In the genomic region with DNA sequence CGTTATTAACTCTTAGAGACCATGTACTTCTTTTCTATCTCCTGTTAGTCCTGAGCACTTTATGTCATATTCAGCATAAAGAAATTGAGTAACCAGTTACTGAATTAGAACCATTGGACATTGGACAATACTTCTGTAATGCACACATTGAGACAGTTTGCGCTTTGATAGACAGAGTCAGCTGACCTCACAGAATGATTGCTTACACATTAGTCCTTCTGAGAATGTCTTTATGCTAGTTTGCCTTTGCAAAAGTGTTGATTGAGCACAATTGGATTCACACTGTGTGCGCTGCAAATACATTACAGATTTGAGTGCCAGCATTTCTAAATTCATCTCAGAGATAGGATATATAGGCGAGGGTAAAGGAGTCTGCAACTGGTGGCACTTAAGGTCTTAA, we compare ENCODE assay signal across 1 cellular context.
TF ChIP-seq lines count a peak whose summit lies in the region.

No MANE protein-coding gene starts in this region.

TF ChIP-seq in HepG2, 621 proteins besides CTCF, POLR2A, EP300 and RAD21 (continued from another document and continues in another):
- TF ChIP-seq, protein P1, sequence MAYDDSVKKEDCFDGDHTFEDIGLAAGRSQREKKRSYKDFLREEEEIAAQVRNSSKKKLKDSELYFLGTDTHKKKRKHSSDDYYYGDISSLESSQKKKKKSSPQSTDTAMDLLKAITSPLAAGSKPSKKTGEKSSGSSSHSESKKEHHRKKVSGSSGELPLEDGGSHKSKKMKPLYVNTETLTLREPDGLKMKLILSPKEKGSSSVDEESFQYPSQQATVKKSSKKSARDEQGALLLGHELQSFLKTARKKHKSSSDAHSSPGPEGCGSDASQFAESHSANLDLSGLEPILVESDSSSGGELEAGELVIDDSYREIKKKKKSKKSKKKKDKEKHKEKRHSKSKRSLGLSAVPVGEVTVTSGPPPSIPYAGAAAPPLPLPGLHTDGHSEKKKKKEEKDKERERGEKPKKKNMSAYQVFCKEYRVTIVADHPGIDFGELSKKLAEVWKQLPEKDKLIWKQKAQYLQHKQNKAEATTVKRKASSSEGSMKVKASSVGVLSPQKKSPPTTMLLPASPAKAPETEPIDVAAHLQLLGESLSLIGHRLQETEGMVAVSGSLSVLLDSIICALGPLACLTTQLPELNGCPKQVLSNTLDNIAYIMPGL (CRISPR knock-in tag; IDR thresholded peaks at IDR 0.05; ENCODE audit: borderline replicate concordance in 1 of 2, low read depth in 1 of 2) = no peak
- TF ChIP-seq CHD4 (IDR thresholded peaks at IDR 0.05; ENCODE audit: borderline replicate concordance, low read length) (no peak), ZFY (CRISPR knock-in tag; IDR thresholded peaks at IDR 0.05) (no peak), CEBPB (IDR thresholded peaks at IDR 0.05; ENCODE audit: borderline replicate concordance, low read depth, low read length) (peak; percentile 32; the same call in 1 of the 2 replicates), NFYC (CRISPR knock-in tag; IDR thresholded peaks at IDR 0.05) (no peak), ZNF337 (CRISPR knock-in tag; IDR thresholded peaks at IDR 0.05; ENCODE audit: borderline replicate concordance, low read depth) (no peak), ZNF703 (CRISPR knock-in tag; IDR thresholded peaks at IDR 0.05; ENCODE audit: borderline replicate concordance) (no peak), DMAP1 (CRISPR knock-in tag; IDR thresholded peaks at IDR 0.05) (no peak), SAP130 (CRISPR knock-in tag; IDR thresholded peaks at IDR 0.05; ENCODE audit: low read depth) (0 out of 2 replicates have a peak, but pooled peaks have one; percentile 24), CHCHD3 (CRISPR knock-in tag; IDR thresholded peaks at IDR 0.05) (no peak), STAT5B (CRISPR knock-in tag; IDR thresholded peaks at IDR 0.05) (no peak), NCOR1 (IDR thresholded peaks at IDR 0.05; ENCODE audit: borderline replicate concordance, low read length) (peak; percentile 42; the same call in 1 of the 2 replicates), ZFP1 (CRISPR knock-in tag; IDR thresholded peaks at IDR 0.05) (no peak), ZNF569 (CRISPR knock-in tag; IDR thresholded peaks at IDR 0.05; ENCODE audit: borderline replicate concordance) (no peak), TBX3 (IDR thresholded peaks at IDR 0.05; ENCODE audit: borderline replicate concordance) (peak; percentile 53; the same call in 1 of the 2 replicates), MTA3 (CRISPR knock-in tag; IDR thresholded peaks at IDR 0.05) (no peak), ASH2L (IDR thresholded peaks at IDR 0.05; ENCODE audit: insufficient read length, low read depth, low read length) (peak; percentile 29), NR2F6 (IDR thresholded peaks at IDR 0.05) (no peak), NR2F6 (CRISPR knock-in tag; IDR thresholded peaks at IDR 0.05) (no peak), SIX1 (CRISPR knock-in tag; IDR thresholded peaks at IDR 0.05; ENCODE audit: borderline replicate concordance) (no peak), ATF7 (IDR thresholded peaks at IDR 0.05) (no peak), ATF7 (CRISPR knock-in tag; IDR thresholded peaks at IDR 0.05) (no peak), ZNF75D (CRISPR knock-in tag; IDR thresholded peaks at IDR 0.05; ENCODE audit: borderline replicate concordance) (no peak), MIXL1 (CRISPR knock-in tag; IDR thresholded peaks at IDR 0.05) (0 out of 2 replicates have a peak, but pooled peaks have one; percentile 36), TARDBP (CRISPR knock-in tag; IDR thresholded peaks at IDR 0.05) (no peak), ZC3H4 (CRISPR knock-in tag; IDR thresholded peaks at IDR 0.05; ENCODE audit: borderline replicate concordance) (no peak), ZNF598 (CRISPR knock-in tag; IDR thresholded peaks at IDR 0.05; ENCODE audit: borderline replicate concordance) (no peak), KDM1A (CRISPR knock-in tag; IDR thresholded peaks at IDR 0.05) (no peak), ZNF451 (CRISPR knock-in tag; IDR thresholded peaks at IDR 0.05) (no peak), FOSL1 (CRISPR knock-in tag; IDR thresholded peaks at IDR 0.05; ENCODE audit: borderline replicate concordance) (no peak), YEATS4 (CRISPR knock-in tag; IDR thresholded peaks at IDR 0.05; ENCODE audit: borderline replicate concordance) (no peak), SUZ12 (IDR thresholded peaks at IDR 0.05; ENCODE audit: low read depth, low read length) (no peak), ZNF251 (CRISPR knock-in tag; IDR thresholded peaks at IDR 0.05) (no peak), CEBPG (CRISPR knock-in tag; IDR thresholded peaks at IDR 0.05) (peak; percentile 63)
- TF ChIP-seq, protein P2, sequence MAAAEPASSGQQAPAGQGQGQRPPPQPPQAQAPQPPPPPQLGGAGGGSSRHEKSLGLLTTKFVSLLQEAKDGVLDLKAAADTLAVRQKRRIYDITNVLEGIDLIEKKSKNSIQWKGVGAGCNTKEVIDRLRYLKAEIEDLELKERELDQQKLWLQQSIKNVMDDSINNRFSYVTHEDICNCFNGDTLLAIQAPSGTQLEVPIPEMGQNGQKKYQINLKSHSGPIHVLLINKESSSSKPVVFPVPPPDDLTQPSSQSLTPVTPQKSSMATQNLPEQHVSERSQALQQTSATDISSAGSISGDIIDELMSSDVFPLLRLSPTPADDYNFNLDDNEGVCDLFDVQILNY (CRISPR knock-in tag; conservative IDR thresholded peaks at IDR 0.05) = no peak
- TF ChIP-seq, protein P3, sequence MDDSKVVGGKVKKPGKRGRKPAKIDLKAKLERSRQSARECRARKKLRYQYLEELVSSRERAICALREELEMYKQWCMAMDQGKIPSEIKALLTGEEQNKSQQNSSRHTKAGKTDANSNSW (CRISPR knock-in tag; IDR thresholded peaks at IDR 0.05; ENCODE audit: borderline replicate concordance) = no peak
- TF ChIP-seq, protein P4, sequence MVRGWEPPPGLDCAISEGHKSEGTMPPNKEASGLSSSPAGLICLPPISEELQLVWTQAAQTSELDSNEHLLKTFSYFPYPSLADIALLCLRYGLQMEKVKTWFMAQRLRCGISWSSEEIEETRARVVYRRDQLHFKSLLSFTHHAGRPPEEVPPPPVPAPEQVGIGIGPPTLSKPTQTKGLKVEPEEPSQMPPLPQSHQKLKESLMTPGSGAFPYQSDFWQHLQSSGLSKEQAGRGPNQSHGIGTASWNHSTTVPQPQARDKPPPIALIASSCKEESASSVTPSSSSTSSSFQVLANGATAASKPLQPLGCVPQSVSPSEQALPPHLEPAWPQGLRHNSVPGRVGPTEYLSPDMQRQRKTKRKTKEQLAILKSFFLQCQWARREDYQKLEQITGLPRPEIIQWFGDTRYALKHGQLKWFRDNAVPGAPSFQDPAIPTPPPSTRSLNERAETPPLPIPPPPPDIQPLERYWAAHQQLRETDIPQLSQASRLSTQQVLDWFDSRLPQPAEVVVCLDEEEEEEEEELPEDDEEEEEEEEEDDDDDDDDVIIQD (CRISPR knock-in tag; IDR thresholded peaks at IDR 0.05; ENCODE audit: low read depth) = peak; percentile 44; the same call in 1 of the 2 replicates
- TF ChIP-seq, protein P5, sequence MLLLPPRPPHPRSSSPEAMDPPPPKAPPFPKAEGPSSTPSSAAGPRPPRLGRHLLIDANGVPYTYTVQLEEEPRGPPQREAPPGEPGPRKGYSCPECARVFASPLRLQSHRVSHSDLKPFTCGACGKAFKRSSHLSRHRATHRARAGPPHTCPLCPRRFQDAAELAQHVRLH (CRISPR knock-in tag; IDR thresholded peaks at IDR 0.05; ENCODE audit: borderline replicate concordance, low read depth) = no peak
- TF ChIP-seq, protein P6, sequence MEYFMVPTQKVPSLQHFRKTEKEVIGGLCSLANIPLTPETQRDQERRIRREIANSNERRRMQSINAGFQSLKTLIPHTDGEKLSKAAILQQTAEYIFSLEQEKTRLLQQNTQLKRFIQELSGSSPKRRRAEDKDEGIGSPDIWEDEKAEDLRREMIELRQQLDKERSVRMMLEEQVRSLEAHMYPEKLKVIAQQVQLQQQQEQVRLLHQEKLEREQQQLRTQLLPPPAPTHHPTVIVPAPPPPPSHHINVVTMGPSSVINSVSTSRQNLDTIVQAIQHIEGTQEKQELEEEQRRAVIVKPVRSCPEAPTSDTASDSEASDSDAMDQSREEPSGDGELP (IDR thresholded peaks at IDR 0.05; ENCODE audit: borderline replicate concordance, low read depth) = 0 out of 2 replicates have a peak, but pooled peaks have one; percentile 8
- TF ChIP-seq, protein P7, sequence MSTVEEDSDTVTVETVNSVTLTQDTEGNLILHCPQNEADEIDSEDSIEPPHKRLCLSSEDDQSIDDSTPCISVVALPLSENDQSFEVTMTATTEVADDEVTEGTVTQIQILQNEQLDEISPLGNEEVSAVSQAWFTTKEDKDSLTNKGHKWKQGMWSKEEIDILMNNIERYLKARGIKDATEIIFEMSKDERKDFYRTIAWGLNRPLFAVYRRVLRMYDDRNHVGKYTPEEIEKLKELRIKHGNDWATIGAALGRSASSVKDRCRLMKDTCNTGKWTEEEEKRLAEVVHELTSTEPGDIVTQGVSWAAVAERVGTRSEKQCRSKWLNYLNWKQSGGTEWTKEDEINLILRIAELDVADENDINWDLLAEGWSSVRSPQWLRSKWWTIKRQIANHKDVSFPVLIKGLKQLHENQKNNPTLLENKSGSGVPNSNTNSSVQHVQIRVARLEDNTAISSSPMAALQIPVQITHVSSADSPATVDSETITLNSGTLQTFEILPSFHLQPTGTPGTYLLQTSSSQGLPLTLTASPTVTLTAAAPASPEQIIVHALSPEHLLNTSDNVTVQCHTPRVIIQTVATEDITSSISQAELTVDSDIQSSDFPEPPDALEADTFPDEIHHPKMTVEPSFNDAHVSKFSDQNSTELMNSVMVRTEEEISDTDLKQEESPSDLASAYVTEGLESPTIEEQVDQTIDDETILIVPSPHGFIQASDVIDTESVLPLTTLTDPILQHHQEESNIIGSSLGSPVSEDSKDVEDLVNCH (CRISPR knock-in tag; IDR thresholded peaks at IDR 0.05) = no peak
- TF ChIP-seq, protein P8, sequence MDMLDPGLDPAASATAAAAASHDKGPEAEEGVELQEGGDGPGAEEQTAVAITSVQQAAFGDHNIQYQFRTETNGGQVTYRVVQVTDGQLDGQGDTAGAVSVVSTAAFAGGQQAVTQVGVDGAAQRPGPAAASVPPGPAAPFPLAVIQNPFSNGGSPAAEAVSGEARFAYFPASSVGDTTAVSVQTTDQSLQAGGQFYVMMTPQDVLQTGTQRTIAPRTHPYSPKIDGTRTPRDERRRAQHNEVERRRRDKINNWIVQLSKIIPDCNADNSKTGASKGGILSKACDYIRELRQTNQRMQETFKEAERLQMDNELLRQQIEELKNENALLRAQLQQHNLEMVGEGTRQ (IDR thresholded peaks at IDR 0.05; ENCODE audit: low read depth, low read length) = peak; percentile 63; the same call in 1 of the 2 replicates
- TF ChIP-seq, protein P8 (CRISPR knock-in tag; IDR thresholded peaks at IDR 0.05; ENCODE audit: borderline replicate concordance) = no peak; the same call in 1 of the 2 replicates
- TF ChIP-seq, protein P9, sequence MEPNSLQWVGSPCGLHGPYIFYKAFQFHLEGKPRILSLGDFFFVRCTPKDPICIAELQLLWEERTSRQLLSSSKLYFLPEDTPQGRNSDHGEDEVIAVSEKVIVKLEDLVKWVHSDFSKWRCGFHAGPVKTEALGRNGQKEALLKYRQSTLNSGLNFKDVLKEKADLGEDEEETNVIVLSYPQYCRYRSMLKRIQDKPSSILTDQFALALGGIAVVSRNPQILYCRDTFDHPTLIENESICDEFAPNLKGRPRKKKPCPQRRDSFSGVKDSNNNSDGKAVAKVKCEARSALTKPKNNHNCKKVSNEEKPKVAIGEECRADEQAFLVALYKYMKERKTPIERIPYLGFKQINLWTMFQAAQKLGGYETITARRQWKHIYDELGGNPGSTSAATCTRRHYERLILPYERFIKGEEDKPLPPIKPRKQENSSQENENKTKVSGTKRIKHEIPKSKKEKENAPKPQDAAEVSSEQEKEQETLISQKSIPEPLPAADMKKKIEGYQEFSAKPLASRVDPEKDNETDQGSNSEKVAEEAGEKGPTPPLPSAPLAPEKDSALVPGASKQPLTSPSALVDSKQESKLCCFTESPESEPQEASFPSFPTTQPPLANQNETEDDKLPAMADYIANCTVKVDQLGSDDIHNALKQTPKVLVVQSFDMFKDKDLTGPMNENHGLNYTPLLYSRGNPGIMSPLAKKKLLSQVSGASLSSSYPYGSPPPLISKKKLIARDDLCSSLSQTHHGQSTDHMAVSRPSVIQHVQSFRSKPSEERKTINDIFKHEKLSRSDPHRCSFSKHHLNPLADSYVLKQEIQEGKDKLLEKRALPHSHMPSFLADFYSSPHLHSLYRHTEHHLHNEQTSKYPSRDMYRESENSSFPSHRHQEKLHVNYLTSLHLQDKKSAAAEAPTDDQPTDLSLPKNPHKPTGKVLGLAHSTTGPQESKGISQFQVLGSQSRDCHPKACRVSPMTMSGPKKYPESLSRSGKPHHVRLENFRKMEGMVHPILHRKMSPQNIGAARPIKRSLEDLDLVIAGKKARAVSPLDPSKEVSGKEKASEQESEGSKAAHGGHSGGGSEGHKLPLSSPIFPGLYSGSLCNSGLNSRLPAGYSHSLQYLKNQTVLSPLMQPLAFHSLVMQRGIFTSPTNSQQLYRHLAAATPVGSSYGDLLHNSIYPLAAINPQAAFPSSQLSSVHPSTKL (CRISPR knock-in tag; IDR thresholded peaks at IDR 0.05) = 0 out of 2 replicates have a peak, but pooled peaks have one; percentile 24
- TF ChIP-seq, protein P10, sequence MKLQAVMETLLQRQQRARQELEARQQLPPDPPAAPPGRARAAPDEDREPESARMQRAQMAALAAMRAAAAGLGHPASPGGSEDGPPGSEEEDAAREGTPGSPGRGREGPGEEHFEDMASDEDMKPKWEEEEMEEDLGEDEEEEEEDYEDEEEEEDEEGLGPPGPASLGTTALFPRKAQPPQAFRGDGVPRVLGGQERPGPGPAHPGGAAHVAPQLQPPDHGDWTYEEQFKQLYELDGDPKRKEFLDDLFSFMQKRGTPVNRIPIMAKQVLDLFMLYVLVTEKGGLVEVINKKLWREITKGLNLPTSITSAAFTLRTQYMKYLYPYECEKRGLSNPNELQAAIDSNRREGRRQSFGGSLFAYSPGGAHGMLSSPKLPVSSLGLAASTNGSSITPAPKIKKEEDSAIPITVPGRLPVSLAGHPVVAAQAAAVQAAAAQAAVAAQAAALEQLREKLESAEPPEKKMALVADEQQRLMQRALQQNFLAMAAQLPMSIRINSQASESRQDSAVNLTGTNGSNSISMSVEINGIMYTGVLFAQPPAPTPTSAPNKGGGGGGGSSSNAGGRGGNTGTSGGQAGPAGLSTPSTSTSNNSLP (IDR thresholded peaks at IDR 0.05; ENCODE audit: low read depth, low read length) = peak; percentile 89
- TF ChIP-seq, protein P11, sequence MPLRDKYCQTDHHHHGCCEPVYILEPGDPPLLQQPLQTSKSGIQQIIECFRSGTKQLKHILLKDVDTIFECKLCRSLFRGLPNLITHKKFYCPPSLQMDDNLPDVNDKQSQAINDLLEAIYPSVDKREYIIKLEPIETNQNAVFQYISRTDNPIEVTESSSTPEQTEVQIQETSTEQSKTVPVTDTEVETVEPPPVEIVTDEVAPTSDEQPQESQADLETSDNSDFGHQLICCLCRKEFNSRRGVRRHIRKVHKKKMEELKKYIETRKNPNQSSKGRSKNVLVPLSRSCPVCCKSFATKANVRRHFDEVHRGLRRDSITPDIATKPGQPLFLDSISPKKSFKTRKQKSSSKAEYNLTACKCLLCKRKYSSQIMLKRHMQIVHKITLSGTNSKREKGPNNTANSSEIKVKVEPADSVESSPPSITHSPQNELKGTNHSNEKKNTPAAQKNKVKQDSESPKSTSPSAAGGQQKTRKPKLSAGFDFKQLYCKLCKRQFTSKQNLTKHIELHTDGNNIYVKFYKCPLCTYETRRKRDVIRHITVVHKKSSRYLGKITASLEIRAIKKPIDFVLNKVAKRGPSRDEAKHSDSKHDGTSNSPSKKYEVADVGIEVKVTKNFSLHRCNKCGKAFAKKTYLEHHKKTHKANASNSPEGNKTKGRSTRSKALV (CRISPR knock-in tag; IDR thresholded peaks at IDR 0.05) = no peak
